In the genomic region with DNA sequence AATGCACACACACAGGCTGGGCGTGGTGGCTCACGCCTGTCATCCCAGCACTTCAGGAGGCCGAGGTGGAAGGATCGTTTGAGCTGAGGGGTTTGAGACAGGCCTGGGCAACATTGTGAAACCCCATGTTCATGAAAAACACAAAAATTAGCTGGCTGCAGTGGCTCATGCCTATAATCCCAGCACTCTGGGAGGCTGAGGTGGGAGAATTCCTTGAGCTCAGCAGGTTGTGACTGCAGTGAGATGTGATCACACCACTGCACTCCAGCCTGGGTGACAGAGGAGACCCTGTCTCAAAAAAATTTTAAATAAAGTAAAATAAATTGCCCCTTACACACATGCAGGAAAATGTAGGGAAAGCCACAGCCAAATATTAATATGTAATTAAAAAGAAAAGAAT, we compare ENCODE assay signal across 31 cellular contexts.
"Had no signal": no experiment of that assay in that cellular context is flagged by ENCODE, and none has a peak within 500 bp of the region (broad histone marks: within the 10 kb centered on the region; RNA-seq: fewer than 3 reads in every experiment).

No MANE protein-coding gene starts in this region.

- ATAC-seq: activated CD4-positive, alpha-beta T cell treated with anti-CD3 and anti-CD28 coated beads for 36 hours; activated CD4-positive, CD25-positive, alpha-beta regulatory T cell treated with anti-CD3 and anti-CD28 coated beads, Interleukin-2, amount 50 U/mL, for 24 hours; activated T-cell treated with anti-CD3 and anti-CD28 coated beads, Interleukin-2, amount 50 U/mL, for 72 hours; activated T-helper 17 cell treated with anti-CD3 and anti-CD28 coated beads, Interleukin-2, amount 50 U/mL, for 72 hours; PC-3 had no signal

- H3K36me3 ChIP-seq: SJSA1 had no signal

- H3K9me3 ChIP-seq: ascending aorta, Peyer's patch, SJSA1, SK-N-SH had no signal

- H3K27ac Mint-ChIP-seq: activated CD4-positive, alpha-beta memory T cell treated with anti-CD3 and anti-CD28 coated beads for 36 hours; activated CD4-positive, alpha-beta T cell treated with anti-CD3 and anti-CD28 coated beads for 36 hours; activated naive CD8-positive, alpha-beta T cell treated with anti-CD3 and anti-CD28 coated beads, Interleukin-2, amount 10 ng/mL, durations not matched to agents 7 days and 5 days; activated T-cell treated with anti-CD3 and anti-CD28 coated beads, Interleukin-2, amount 50 U/mL, for 72 hours; activated T-helper 17 cell treated with anti-CD3 and anti-CD28 coated beads, Interleukin-2, amount 50 U/mL, for 72 hours; T-helper 1 cell treated with Interleukin-12 subunit alpha and Interleukin-12 subunit beta and Interleukin-4 antibody, amounts not matched to agents 30 μg/mL and 1 μg/mL, for 36 hours; T-helper 2 cell treated with Interferon-gamma antibody and Interleukin-4, amounts not matched to agents 5 μg/mL and 100 μg/mL, for 36 hours had no signal

- H3K9ac ChIP-seq: KMS-11, SK-N-SH had no signal

- H3K4me2 ChIP-seq: KMS-11, SK-N-SH had no signal

- H3K4me3 Mint-ChIP-seq: activated CD4-positive, alpha-beta memory T cell treated with anti-CD3 and anti-CD28 coated beads for 36 hours; activated CD4-positive, alpha-beta T cell treated with anti-CD3 and anti-CD28 coated beads for 36 hours; activated naive CD8-positive, alpha-beta T cell treated with anti-CD3 and anti-CD28 coated beads, Interleukin-2, amount 10 ng/mL, durations not matched to agents 7 days and 5 days; activated T-cell treated with anti-CD3 and anti-CD28 coated beads, Interleukin-2, amount 50 U/mL, for 72 hours; activated T-helper 17 cell treated with anti-CD3 and anti-CD28 coated beads, Interleukin-2, amount 50 U/mL, for 72 hours; T-helper 1 cell treated with Interleukin-12 subunit alpha and Interleukin-12 subunit beta and Interleukin-4 antibody, amounts not matched to agents 30 μg/mL and 1 μg/mL, for 36 hours; T-helper 2 cell treated with Interferon-gamma antibody and Interleukin-4, amounts not matched to agents 5 μg/mL and 100 μg/mL, for 36 hours had no signal

- H3K4me3 ChIP-seq: ascending aorta, cardiac muscle cell, Peyer's patch, SJSA1 had no signal

- H3K9me3 Mint-ChIP-seq: activated CD4-positive, alpha-beta memory T cell treated with anti-CD3 and anti-CD28 coated beads for 36 hours; activated naive CD8-positive, alpha-beta T cell treated with anti-CD3 and anti-CD28 coated beads, Interleukin-2, amount 10 ng/mL, durations not matched to agents 7 days and 5 days; activated T-cell treated with anti-CD3 and anti-CD28 coated beads, Interleukin-2, amount 50 U/mL, for 72 hours; activated T-helper 17 cell treated with anti-CD3 and anti-CD28 coated beads, Interleukin-2, amount 50 U/mL, for 72 hours; T-helper 1 cell treated with Interleukin-12 subunit alpha and Interleukin-12 subunit beta and Interleukin-4 antibody, amounts not matched to agents 30 μg/mL and 1 μg/mL, for 36 hours; T-helper 2 cell treated with Interferon-gamma antibody and Interleukin-4, amounts not matched to agents 5 μg/mL and 100 μg/mL, for 36 hours had no signal

- H3K36me3 Mint-ChIP-seq: activated naive CD8-positive, alpha-beta T cell treated with anti-CD3 and anti-CD28 coated beads, Interleukin-2, amount 10 ng/mL, durations not matched to agents 7 days and 5 days had no signal

- H3K27ac ChIP-seq: ascending aorta, cardiac muscle cell, KMS-11, Peyer's patch, SJSA1 had no signal

- H3K27me3 ChIP-seq: ascending aorta, cardiac muscle cell, Peyer's patch, SJSA1 had no signal

- H3K27me3 Mint-ChIP-seq: activated CD4-positive, alpha-beta memory T cell treated with anti-CD3 and anti-CD28 coated beads for 36 hours; activated CD4-positive, alpha-beta T cell treated with anti-CD3 and anti-CD28 coated beads for 36 hours; activated naive CD8-positive, alpha-beta T cell treated with anti-CD3 and anti-CD28 coated beads, Interleukin-2, amount 10 ng/mL, durations not matched to agents 7 days and 5 days; activated T-helper 17 cell treated with anti-CD3 and anti-CD28 coated beads, Interleukin-2, amount 50 U/mL, for 72 hours had no signal

- DNase-seq: activated CD4-positive, alpha-beta memory T cell treated with anti-CD3 and anti-CD28 coated beads for 36 hours; activated CD4-positive, alpha-beta T cell treated with anti-CD3 and anti-CD28 coated beads for 36 hours; activated CD4-positive, alpha-beta T cell treated with anti-CD3 and anti-CD28 coated beads, Interleukin-2, amount 50 U/mL, for 1 hour; activated effector memory CD4-positive, alpha-beta T cell treated with anti-CD3 and anti-CD28 coated beads, Interleukin-2, amount 50 U/mL, for 16 hours; activated naive CD4-positive, alpha-beta T cell; activated naive CD4-positive, alpha-beta T cell treated with anti-CD3 and anti-CD28 coated beads, Interleukin-2, amount 50 U/mL, for 16 hours; activated naive CD8-positive, alpha-beta T cell treated with anti-CD3 and anti-CD28 coated beads, Interleukin-2, amount 10 ng/mL, durations not matched to agents 7 days and 5 days; activated T-cell treated with anti-CD3 and anti-CD28 coated beads, Interleukin-2, amount 50 U/mL, for 1 hour; activated T-cell treated with anti-CD3 and anti-CD28 coated beads, Interleukin-2, amount 50 U/mL, for 72 hours; amygdala; MM.1S; MV-4-11; NCI-H1092; NCI-H1436 treated with DMSO at 0.1 percent for 48 hours; NCI-H1694 treated with DMSO at 0.1 percent for 48 hours; NCI-H2029; NCI-H345; NCI-H524 treated with DMSO at 0.1 percent for 48 hours; PC-3; Peyer's patch; RPMI8226; SHP77 treated with DMSO at 0.1 percent for 48 hours; SK-N-SH had no signal

- H3K4me1 ChIP-seq: ascending aorta, Peyer's patch, SJSA1 had no signal

- H3K4me1 Mint-ChIP-seq: activated CD4-positive, alpha-beta T cell treated with anti-CD3 and anti-CD28 coated beads for 36 hours; activated T-helper 17 cell treated with anti-CD3 and anti-CD28 coated beads, Interleukin-2, amount 50 U/mL, for 72 hours had no signal
